ENCODE assay signal across 21 cellular contexts in the genomic region with DNA sequence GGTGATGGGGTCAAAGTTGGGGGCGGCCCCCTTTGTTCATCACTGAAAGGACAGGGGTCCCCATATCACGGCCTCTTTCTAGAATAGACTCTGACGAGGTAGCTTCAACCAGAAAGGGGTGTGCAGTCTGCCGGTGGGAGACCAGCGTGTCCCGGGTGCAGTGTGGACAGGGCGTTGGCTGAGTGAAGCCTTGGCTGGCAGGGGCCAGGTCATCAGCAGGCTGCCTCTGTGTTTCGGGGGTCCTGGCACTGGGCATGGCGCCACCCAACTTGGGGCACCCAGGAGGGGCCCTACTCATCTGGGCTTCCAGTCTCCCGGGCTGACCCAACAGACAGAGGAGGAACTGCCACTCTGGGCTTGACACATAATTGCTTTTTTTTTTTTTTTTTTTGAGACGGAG. TPM values are rescaled to one million over a fixed set of nuclear protein-coding genes. Genes with fewer than 3 reads are reported as not detected.
"Had no signal": no experiment of that assay in that cellular context is flagged by ENCODE, and none has a peak within 500 bp of the region (broad histone marks: within the 10 kb centered on the region; RNA-seq: fewer than 3 reads in every experiment).

No MANE protein-coding gene starts in this region.

- H3K4me3 ChIP-seq: coronary artery, dorsolateral prefrontal cortex, esophagus muscularis mucosa, gastroesophageal sphincter, heart left ventricle, hepatocyte, left lung, lower lobe of right lung, mucosa of descending colon had no signal

- H3K27ac ChIP-seq: coronary artery, dorsolateral prefrontal cortex, esophagus muscularis mucosa, foreskin keratinocyte, gastroesophageal sphincter, heart left ventricle, hepatocyte, left lung, lower lobe of right lung had no signal

- H3K27ac Mint-ChIP-seq: immature natural killer cell, mesothelial cell of epicardium had no signal

- H3K36me3 Mint-ChIP-seq: immature natural killer cell, mesothelial cell of epicardium had no signal

- H2AFZ ChIP-seq: hepatocyte had no signal

- H3K4me1 ChIP-seq: foreskin keratinocyte had no signal

- H3K9me3 Mint-ChIP-seq: mesothelial cell of epicardium had no signal

- H3K9me3 ChIP-seq: gastroesophageal sphincter, heart left ventricle, left lung, lower lobe of right lung, mucosa of descending colon had no signal

- DNase-seq: dermis blood vessel endothelial cell; dorsolateral prefrontal cortex; effector CD4-positive, alpha-beta T cell; effector memory CD4-positive, alpha-beta T cell; foreskin keratinocyte; hypothalamus; immature natural killer cell; islet precursor cell; left lung; left ventricle myocardium superior; lower lobe of right lung; mesenchymal stem cell; mucosa of descending colon had no signal

- H3K4me2 ChIP-seq: hepatocyte had no signal

- H3K36me3 ChIP-seq: esophagus muscularis mucosa, gastroesophageal sphincter, heart left ventricle, left lung, lower lobe of right lung had no signal

- H3K4me3 Mint-ChIP-seq: immature natural killer cell, mesothelial cell of epicardium had no signal

RNA-seq across cellular contexts. Expression of a gene that starts 3.5 kb away (rescaled TPM):
- total RNA-seq: endothelial cell of umbilical vein, foreskin keratinocyte, hepatocyte, lung microvascular endothelial cell had no signal
- polyA plus RNA-seq: endothelial cell of umbilical vein, foreskin keratinocyte had no signal
